ENCODE assay signal across 10 cellular contexts in the genomic region with DNA sequence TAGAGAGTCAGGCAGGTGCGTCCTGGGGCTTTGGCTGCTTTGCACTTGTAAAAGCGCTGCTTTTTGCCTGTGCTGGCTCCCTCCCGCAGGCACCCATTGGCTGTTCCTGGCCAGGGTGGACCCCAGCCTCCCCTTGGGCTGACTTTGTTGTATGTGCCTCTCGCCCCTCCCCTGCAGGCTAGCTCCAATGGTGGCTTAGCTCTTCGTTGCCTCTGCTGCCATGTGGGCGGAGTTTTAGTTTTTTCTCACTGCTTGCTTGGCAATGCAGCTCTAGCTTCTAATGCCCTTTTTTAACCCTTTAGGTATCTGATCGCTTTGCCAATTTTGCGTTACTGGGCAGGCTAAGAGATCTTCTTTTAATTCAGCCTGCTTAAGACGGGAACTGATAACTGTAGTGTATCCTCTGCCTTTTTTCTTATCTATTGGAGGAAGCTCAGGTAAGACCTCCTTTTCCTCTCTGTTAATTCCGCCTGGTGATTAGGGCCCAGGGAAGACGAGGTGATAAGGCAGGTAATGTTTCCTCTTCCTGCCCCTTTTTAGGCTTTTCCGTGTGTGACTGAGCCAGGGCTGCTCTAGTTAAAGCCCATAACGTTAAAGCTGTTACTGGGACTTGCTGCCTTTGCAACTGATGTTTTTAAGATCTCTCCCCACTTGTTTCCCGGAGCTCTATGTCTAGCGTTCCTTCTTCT. TPM values are rescaled to one million over a fixed set of nuclear protein-coding genes. Genes with fewer than 3 reads are reported as not detected.
DNase-seq lines count a peak whose midpoint lies in the region; ATAC-seq and TF ChIP-seq lines count a peak whose summit lies in the region.
"Had no signal": no experiment of that assay in that cellular context is flagged by ENCODE, and none has a peak within 500 bp of the region (broad histone marks: within the 10 kb centered on the region; RNA-seq: fewer than 3 reads in every experiment).

No MANE protein-coding gene starts in this region.

- H3K27me3 Mint-ChIP-seq in endothelial cell (ENCODE audit: unreplicated experiment) = peaks cover 1% of the 10 kb centered on the region

- H3K36me3 ChIP-seq in ES-I3 (ENCODE audit: insufficient read depth, low read length) = no peaks in the 10 kb centered on the region
- no peaks in the 10 kb centered on the region for H3K36me3 ChIP-seq in prostate gland
- H3K36me3 ChIP-seq: upper lobe of left lung had no signal

- no peaks in the 10 kb centered on the region for H3K9me3 Mint-ChIP-seq in endothelial cell (ENCODE audit: unreplicated experiment)

- no peaks in the 10 kb centered on the region for H3K9me3 ChIP-seq in ES-I3 (ENCODE audit: control insufficient read depth, insufficient read depth, low read length)
- no peaks in the 10 kb centered on the region for H3K9me3 ChIP-seq in prostate gland
- H3K9me3 ChIP-seq: upper lobe of left lung had no signal

- peaks cover 15% of the 10 kb centered on the region; the same call in 1 of the 2 replicates for H3K4me1 ChIP-seq in ES-I3 (ENCODE audit: insufficient read depth, low read length)
- H3K4me1 ChIP-seq in prostate gland (replicated peaks) = peaks cover 12% of the 10 kb centered on the region

- DNase-seq in NCI-H345 (lab: John Stamatoyannopoulos, UW) (peak; percentile 34), endothelial cell (ENCODE audit: low spot score) (peak; percentile 79), prostate gland (ENCODE audit: low spot score) (peak; percentile 37)

- no peaks in the 10 kb centered on the region for H3K27me3 ChIP-seq in prostate gland (replicated peaks; ENCODE audit: insufficient read depth)
- H3K27me3 ChIP-seq: upper lobe of left lung had no signal

- H3K4me1 Mint-ChIP-seq in endothelial cell (ENCODE audit: unreplicated experiment) = peaks cover 50% of the 10 kb centered on the region

- peak overlapping the region; percentile 81 for H3K4me3 Mint-ChIP-seq in endothelial cell (ENCODE audit: unreplicated experiment)

- no peak for TF ChIP-seq POLR2A in prostate gland (IDR thresholded peaks at IDR 0.05)

- H3K27ac Mint-ChIP-seq in endothelial cell (ENCODE audit: unreplicated experiment) = peak overlapping the region; percentile 97

- intact Hi-C loops in prostate gland (cut with DNase I) = no loop called here

- TF ChIP-seq CTCF in endothelial cell (IDR thresholded peaks at IDR 0.05; ENCODE audit: unreplicated experiment) (no peak), prostate gland (IDR thresholded peaks at IDR 0.05) (no peak)

- peak overlapping the region; percentile 78 for H3K9ac ChIP-seq in ES-I3 (ENCODE audit: low read depth, low read length)

- peak overlapping the region; percentile 41 to 48 for H3K27ac ChIP-seq in prostate gland
- H3K27ac ChIP-seq: upper lobe of left lung had no signal

- WGBS in prostate gland = 10% methylated on average over 15 of the region's 15 CpGs

- no peak for ATAC-seq in HG02970 (IDR thresholded peaks at IDR 0.05; ENCODE audit: low FRiP score, unreplicated experiment)
- no peak for ATAC-seq in HG02678 (IDR thresholded peaks at IDR 0.05; ENCODE audit: unreplicated experiment)
- no peak for ATAC-seq in GM19328 (IDR thresholded peaks at IDR 0.05; ENCODE audit: unreplicated experiment)
- no peak for ATAC-seq in HG03521 (IDR thresholded peaks at IDR 0.05; ENCODE audit: unreplicated experiment)

- H3K4me3 ChIP-seq in prostate gland = peak overlapping the region in 1 of 2 donors; percentile 3
- H3K4me3 ChIP-seq: upper lobe of left lung had no signal

- H3K36me3 Mint-ChIP-seq in endothelial cell (ENCODE audit: low read depth, unreplicated experiment) = no peaks in the 10 kb centered on the region

RNA-seq across cellular contexts. Expression of a gene that starts 11.8 kb away (rescaled TPM):
- total RNA-seq in endothelial cell (ENCODE audit: unreplicated experiment) (2.0 TPM), prostate gland (10 to 100 TPM in 1 of 2 donors, 1 to 10 TPM in 1; 4.0 to 33.7 TPM)
- total RNA-seq: fibroblast of villous mesenchyme had no signal
